28 cellular contexts compared by ENCODE assay signal in genomic region chr4:15444879-15445576, GRCh38. TPM values are rescaled to one million over a fixed set of nuclear protein-coding genes. Genes with fewer than 3 reads are reported as not detected.
A peak's percentile ranks its signal among the peaks of the same experiment; 100 is the strongest.
DNase-seq lines count a peak whose midpoint lies in the region; ATAC-seq and TF ChIP-seq lines count a peak whose summit lies in the region.
"Had no signal": no experiment of that assay in that cellular context is flagged by ENCODE, and none has a peak within 500 bp of the region (broad histone marks: within the 10 kb centered on the region; RNA-seq: fewer than 3 reads in every experiment).

No MANE protein-coding gene starts in this region.

- in situ Hi-C loops in mammary epithelial cell (cut with MboI; ENCODE audit: low sequenced_read_pairs in 2 of 2), result no loop called here

- POLR2A ChIA-PET in MCF 10A (lab: Yijun Ruan, JAX), result interaction anchor here (0.6 kb wide), 1 partner anchor 154 kb away, joined by 3 read pairs; no protein-coding TSS in a partner anchor

- H3K4me3 Mint-ChIP-seq in MCF 10A (ENCODE audit: unreplicated experiment) (no peak overlapping the region), type B pancreatic cell (peak overlapping the region; percentile 67)
- H3K4me3 Mint-ChIP-seq in central memory CD8-positive, alpha-beta T cell, result no peak overlapping the region
- H3K4me3 Mint-ChIP-seq: CD8-positive, alpha-beta memory T cell; IgD-negative memory B cell had no signal

- H3K4me1 Mint-ChIP-seq in MCF 10A (ENCODE audit: insufficient read depth, unreplicated experiment) (no peaks in the 10 kb centered on the region), type B pancreatic cell (ENCODE audit: unreplicated experiment) (no peaks in the 10 kb centered on the region)
- no peaks in the 10 kb centered on the region for H3K4me1 Mint-ChIP-seq in central memory CD8-positive, alpha-beta T cell
- H3K4me1 Mint-ChIP-seq: CD8-positive, alpha-beta memory T cell; IgD-negative memory B cell had no signal

- no peak overlapping the region for H3K4me2 ChIP-seq in mammary epithelial cell (ENCODE audit: insufficient read depth, low read depth, low read length)

- no peaks in the 10 kb centered on the region for H3K79me2 ChIP-seq in mammary epithelial cell (ENCODE audit: insufficient read depth, low read length)

- H2AFZ ChIP-seq in mammary epithelial cell (ENCODE audit: low read depth, low read length), result no peak overlapping the region

- 63% methylated on average over 4 of the region's 4 CpGs for WGBS in mammary epithelial cell (ENCODE audit: low coverage, missing lambda C conversion rate)

- H3K36me3 ChIP-seq in mammary epithelial cell (ENCODE audit: insufficient read depth, low read length), result no peaks in the 10 kb centered on the region
- H3K36me3 ChIP-seq: Peyer's patch, SJCRH30 had no signal

- H3K9me3 Mint-ChIP-seq in MCF 10A (ENCODE audit: unreplicated experiment) (no peaks in the 10 kb centered on the region), type B pancreatic cell (peaks cover 5% of the 10 kb centered on the region)
- H3K9me3 Mint-ChIP-seq in central memory CD8-positive, alpha-beta T cell, result no peaks in the 10 kb centered on the region
- H3K9me3 Mint-ChIP-seq: CD8-positive, alpha-beta memory T cell had no signal

- TF ChIP-seq CTCF in mammary epithelial cell (conservative IDR thresholded peaks at IDR 0.05 in 1 of 2, IDR thresholded peaks at IDR 0.05 in 1 of 2; ENCODE audit: extremely low read depth in 1 of 2, insufficient read depth in 1 of 2, low read depth in 1 of 2, low read length in 2 of 2) (no peak), MCF 10A (IDR thresholded peaks at IDR 0.05; ENCODE audit: unreplicated experiment) (no peak), fibroblast of pulmonary artery (IDR thresholded peaks at IDR 0.05; ENCODE audit: low read length, missing control alignments) (no peak), type B pancreatic cell (conservative IDR thresholded peaks at IDR 0.05) (no peak)

- H3K27ac ChIP-seq in mammary epithelial cell (ENCODE audit: insufficient read depth, low read depth, low read length), result no peak overlapping the region
- H3K27ac ChIP-seq: Peyer's patch, SJCRH30 had no signal

- DNase-seq in mammary epithelial cell, result peak; percentile 33
- no peak for DNase-seq in MCF 10A (ENCODE audit: unreplicated experiment)
- DNase-seq in central memory CD8-positive, alpha-beta T cell (ENCODE audit: low spot score in 2 of 2), result no peak
- peak; percentile 39 for DNase-seq in fibroblast of pulmonary artery (ENCODE audit: low read depth)
- DNase-seq in type B pancreatic cell (ENCODE audit: extremely low spot score, unreplicated experiment), result no peak
- no peak for DNase-seq in mesenteric fat pad (ENCODE audit: low spot score)
- no peak for DNase-seq in NCI-H774 (lab: John Stamatoyannopoulos, UW)
- no peak for DNase-seq in NCI-H446 (lab: John Stamatoyannopoulos, UW)
- DNase-seq: AML-193; C1 segment of cervical spinal cord; Calu3; CD8-positive, alpha-beta memory T cell; DMS153; GDM1; GOT3; HCEC 1CT; Kasumi-1; MM.1S; NCI-H1048; NCI-H1436; NCI-H187 treated with DMSO at 0.1 percent for 48 hours; NCI-H2107; Peyer's patch; SJCRH30 had no signal

- CTCF ChIA-PET in mammary epithelial cell (lab: Charles Lee; ENCODE audit: low non-redundant PET), result no interaction called here
- CTCF ChIA-PET in MCF 10A (lab: Yijun Ruan, JAX), result interaction anchor here (0.7 to 4.6 kb wide), 2 partner anchors 12 to 148 kb away, joined by 3 to 20 read pairs; no protein-coding TSS in a partner anchor

- H3K27me3 ChIP-seq in mammary epithelial cell (ENCODE audit: insufficient read depth, low read length), result no peaks in the 10 kb centered on the region
- H3K27me3 ChIP-seq: Peyer's patch, SJCRH30 had no signal

- BruUV-seq in mammary epithelial cell (replicated peaks; lab: Mats Ljungman, UMichigan) (no TSS peak), MCF 10A (replicated peaks; lab: Mats Ljungman, UMichigan) (no TSS peak)

- H3K4me1 ChIP-seq in mammary epithelial cell (ENCODE audit: insufficient read depth, low read length), result no peaks in the 10 kb centered on the region
- H3K4me1 ChIP-seq: Peyer's patch, SJCRH30 had no signal

- H3K4me3 ChIP-seq in mammary epithelial cell (replicated peaks in 1 of 3; ENCODE audit: insufficient read depth in 1 of 3, low read depth in 2 of 3, low read length in 3 of 3), result no peak overlapping the region
- H3K4me3 ChIP-seq in fibroblast of pulmonary artery (replicated peaks; ENCODE audit: low read depth, low read length), result no peak overlapping the region
- H3K4me3 ChIP-seq: Peyer's patch, SJCRH30 had no signal

- intact Hi-C loops in mammary epithelial cell (cut with micrococcal nuclease), result no loop called here
- intact Hi-C loops in MCF 10A (cut with micrococcal nuclease), result no loop called here

- H3K36me3 Mint-ChIP-seq in MCF 10A (ENCODE audit: insufficient read depth, unreplicated experiment), result no peaks in the 10 kb centered on the region
- H3K36me3 Mint-ChIP-seq in central memory CD8-positive, alpha-beta T cell (ENCODE audit: insufficient read depth), result no peaks in the 10 kb centered on the region
- H3K36me3 Mint-ChIP-seq in type B pancreatic cell, result peaks cover 9% of the 10 kb centered on the region

- no peaks in the 10 kb centered on the region for H4K20me1 ChIP-seq in mammary epithelial cell (ENCODE audit: insufficient read depth, low read length)

- H3K27me3 Mint-ChIP-seq in MCF 10A (ENCODE audit: insufficient read depth, unreplicated experiment) (no peaks in the 10 kb centered on the region), type B pancreatic cell (no peaks in the 10 kb centered on the region)
- H3K27me3 Mint-ChIP-seq in central memory CD8-positive, alpha-beta T cell, result peaks cover 10% of the 10 kb centered on the region

- no peak overlapping the region for H3K27ac Mint-ChIP-seq in MCF 10A (ENCODE audit: low read depth, unreplicated experiment)
- H3K27ac Mint-ChIP-seq in central memory CD8-positive, alpha-beta T cell (ENCODE audit: low read depth), result peak overlapping the region; percentile 23
- H3K27ac Mint-ChIP-seq in type B pancreatic cell, result peak overlapping the region; percentile 88
- H3K27ac Mint-ChIP-seq: CD8-positive, alpha-beta memory T cell; IgD-negative memory B cell had no signal

- dilution Hi-C loops in mammary epithelial cell (cut with HindIII; ENCODE audit: low sequenced_read_pairs), result no loop called here

- H3K9ac ChIP-seq in mammary epithelial cell (ENCODE audit: insufficient read depth, low read length), result no peak overlapping the region

- ATAC-seq in central memory CD8-positive, alpha-beta T cell (replicated peaks; ENCODE audit: extremely low read depth, poor library complexity, severe bottlenecking), result no peak

- no peaks in the 10 kb centered on the region for H3K9me3 ChIP-seq in mammary epithelial cell (replicated peaks; ENCODE audit: insufficient read depth, low read length)
- H3K9me3 ChIP-seq: Peyer's patch had no signal

RNA-seq across cellular contexts. Expression of gene C1QTNF7, which starts 17.2 kb away (rescaled TPM):
- total RNA-seq in mammary epithelial cell (not detected), MCF 10A (2022) (not detected in 2 replicates), type B pancreatic cell (ENCODE audit: low replicate concordance) (0.43 and 1.8 TPM in 2 replicates), mesenteric fat pad (1.8 TPM)
- polyA plus RNA-seq in mammary epithelial cell, result not detected
- not detected for polyA minus RNA-seq in mammary epithelial cell
- total RNA-seq: A172; Calu3; CD8-positive, alpha-beta memory T cell; HT1080; NCI-H460; SJCRH30 had no signal
- polyA plus RNA-seq: CD8-positive, alpha-beta memory T cell; IgD-negative memory B cell had no signal

RNA-seq across cellular contexts. Expression of gene CC2D2A, which starts 24.7 kb away (rescaled TPM):
- total RNA-seq in mammary epithelial cell, result 10 to 100 TPM; 11.3 to 11.7 TPM
- 12.4 TPM for polyA plus RNA-seq in mammary epithelial cell
- 7.8 TPM for polyA minus RNA-seq in mammary epithelial cell
- total RNA-seq in MCF 10A (2022), result 7.7 and 8.6 TPM in 2 replicates
- total RNA-seq in type B pancreatic cell (ENCODE audit: low replicate concordance), result 21.6 and 27.8 TPM in 2 replicates
- total RNA-seq in mesenteric fat pad, result 14.3 TPM
- total RNA-seq: CD8-positive, alpha-beta memory T cell had no signal
- polyA plus RNA-seq: IgD-negative memory B cell had no signal

Comparison
In these comparisons a context has a peak if more than half of its experiments do, and no peak if none do; other contexts are left out.
1. DNase-seq: peak in mammary epithelial cell (single experiment) and fibroblast of pulmonary artery (single experiment); none in MCF 10A (single experiment), central memory CD8-positive, alpha-beta T cell (0 of 2), type B pancreatic cell (single experiment), mesenteric fat pad (single experiment), NCI-H774 (single experiment) and NCI-H446 (0 of 2).